1 cellular context compared by ENCODE assay signal in the genomic region with DNA sequence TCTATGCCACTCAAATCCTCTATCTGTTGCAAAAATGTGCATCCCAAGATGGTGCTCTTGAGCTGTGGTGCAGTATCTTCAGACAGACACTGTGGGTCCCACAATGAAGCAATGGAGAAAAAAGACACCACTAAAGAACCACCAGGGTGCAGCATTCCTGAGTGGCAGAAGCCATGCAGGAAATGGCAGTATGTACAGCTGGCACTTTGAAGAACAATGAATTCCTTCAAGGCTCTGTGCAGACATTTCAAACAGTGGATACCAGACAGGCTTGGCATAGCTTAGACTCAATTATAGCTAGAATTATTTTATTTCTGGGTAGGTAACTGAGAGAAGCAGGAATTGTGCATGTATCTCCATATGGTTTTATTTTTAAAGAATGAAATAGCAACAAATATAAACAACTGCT.
A peak's percentile ranks its signal among the peaks of the same experiment; 100 is the strongest.
TF ChIP-seq lines count a peak whose summit lies in the region.

No MANE protein-coding gene starts in this region.

TF ChIP-seq in H1, 55 proteins besides CTCF, POLR2A, EP300 and RAD21 (continued from another document):
- TF ChIP-seq TBP (IDR thresholded peaks at IDR 0.05; ENCODE audit: low read depth, low read length) (no peak), SIN3A (conservative IDR thresholded peaks at IDR 0.05 in 1 of 2, IDR thresholded peaks at IDR 0.05 in 1 of 2; ENCODE audit: low read depth in 1 of 2, low read length in 2 of 2) (no peak), ATF3 (IDR thresholded peaks at IDR 0.05; ENCODE audit: insufficient read depth, low read depth, low read length) (no peak), YY1 (IDR thresholded peaks at IDR 0.05; ENCODE audit: low read depth, low read length) (peak; percentile 84)
